In the genomic region with DNA sequence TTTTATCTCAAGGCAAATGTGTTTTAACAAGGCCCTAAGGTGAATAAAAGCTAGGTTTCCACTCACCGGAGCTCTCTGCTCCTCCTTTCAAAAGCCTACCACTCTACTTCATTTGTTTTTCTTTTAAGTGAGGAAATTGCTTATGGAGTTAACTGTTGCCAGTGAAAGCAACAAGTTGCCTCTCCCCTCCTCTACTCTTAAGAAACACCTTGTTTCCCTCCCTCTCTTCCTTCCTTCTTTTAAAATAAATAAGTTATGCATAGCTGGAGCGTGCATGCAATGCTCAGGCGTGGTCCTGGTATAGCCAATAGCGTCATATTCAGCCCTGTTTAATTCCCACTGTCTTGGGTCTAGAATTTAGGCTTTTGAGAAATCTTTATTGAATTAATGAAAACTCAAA, we compare ENCODE assay signal across 10 cellular contexts.
DNase-seq lines count a peak whose midpoint lies in the region; ATAC-seq, FAIRE-seq and TF ChIP-seq lines count a peak whose summit lies in the region.
"Had no signal": no experiment of that assay in that cellular context is flagged by ENCODE, and none has a peak within 500 bp of the region (broad histone marks: within the 10 kb centered on the region; RNA-seq: fewer than 3 reads in every experiment).

No MANE protein-coding gene starts in this region.

- H3K27me3 ChIP-seq in cardiac muscle cell (peaks cover 7% of the 10 kb centered on the region), astrocyte (ENCODE audit: insufficient read depth, low read length) (no peaks in the 10 kb centered on the region), tibial artery (no peaks in the 10 kb centered on the region)

- H2AFZ ChIP-seq in astrocyte (ENCODE audit: low read depth, low read length), result no peak overlapping the region

- H3K36me3 Mint-ChIP-seq in astrocyte (ENCODE audit: low read depth, unreplicated experiment), result peaks cover 5% of the 10 kb centered on the region

- FAIRE-seq in astrocyte (lab: Jason Lieb, UNC), result no peak

- no peak for DNase-seq in cardiac muscle cell (ENCODE audit: low read depth in 1 of 2, low spot score in 1 of 2)
- DNase-seq in left cardiac atrium, result no peak
- DNase-seq in astrocyte (ENCODE audit: low read depth), result no peak
- DNase-seq in tibial artery, result no peak
- no peak for DNase-seq in G401 (ENCODE audit: low spot score)
- no peak for DNase-seq in NCI-H2196 (lab: John Stamatoyannopoulos, UW; ENCODE audit: unreplicated experiment)
- no peak for DNase-seq in GOT3 (lab: John Stamatoyannopoulos, UW)
- DNase-seq: BE2C, NCI-H1092 treated with DMSO at 0.1 percent for 48 hours had no signal

- H3K9me3 ChIP-seq in cardiac muscle cell (ENCODE audit: low read depth), result no peaks in the 10 kb centered on the region
- no peaks in the 10 kb centered on the region for H3K9me3 ChIP-seq in astrocyte (ENCODE audit: insufficient read depth, low read depth, low read length)
- H3K9me3 ChIP-seq in mesodermal cell (ENCODE audit: control insufficient read depth, low read length), result no peaks in the 10 kb centered on the region
- H3K9me3 ChIP-seq in tibial artery, result no peaks in the 10 kb centered on the region
- H3K9me3 ChIP-seq: BE2C had no signal

- peaks cover 8% of the 10 kb centered on the region for H3K27me3 Mint-ChIP-seq in astrocyte (ENCODE audit: low read depth, unreplicated experiment)

- peak overlapping the region; percentile 93 for H3K4me3 Mint-ChIP-seq in astrocyte (ENCODE audit: unreplicated experiment)

- H3K36me3 ChIP-seq in cardiac muscle cell (no peaks in the 10 kb centered on the region), astrocyte (ENCODE audit: insufficient read depth, low read length) (no peaks in the 10 kb centered on the region), mesodermal cell (ENCODE audit: control insufficient read depth, insufficient read depth, low read length) (no peaks in the 10 kb centered on the region), tibial artery (no peaks in the 10 kb centered on the region)
- H3K36me3 ChIP-seq: BE2C had no signal

- H3K4me3 ChIP-seq in cardiac muscle cell, result peak overlapping the region; percentile 50
- no peak overlapping the region for H3K4me3 ChIP-seq in astrocyte (ENCODE audit: insufficient read depth, low read depth, low read length)
- peak overlapping the region; percentile 49 for H3K4me3 ChIP-seq in mesodermal cell (ENCODE audit: extremely low read depth, insufficient read depth, low read length, poor library complexity, severe bottlenecking)
- peak overlapping the region; percentile 59 for H3K4me3 ChIP-seq in tibial artery

- peak overlapping the region; percentile 95 for H3K4me2 ChIP-seq in astrocyte (ENCODE audit: low read length)

- ATAC-seq in left cardiac atrium, result no peak

- intact Hi-C loops in left cardiac atrium (cut with DNase I) (loop anchor here in 1 of 2 donors (10.0 kb wide), 1 partner anchor 358 kb away; no protein-coding TSS in a partner anchor), tibial artery (cut with DNase I; ENCODE audit: low total_unique reads) (no loop called here)

- in situ Hi-C loops in G401 (cut with HindIII; ENCODE audit: low sequenced_read_pairs), result no loop called here

- H3K27ac ChIP-seq in cardiac muscle cell, result no peak overlapping the region
- H3K27ac ChIP-seq in astrocyte (ENCODE audit: low read depth, low read length), result no peak overlapping the region
- H3K27ac ChIP-seq in mesodermal cell (ENCODE audit: low read depth, low read length, severe bottlenecking), result no peak overlapping the region
- peak overlapping the region; percentile 88 for H3K27ac ChIP-seq in tibial artery

- H3K9ac ChIP-seq in astrocyte (ENCODE audit: low read length), result no peak overlapping the region

- H3K4me1 ChIP-seq in cardiac muscle cell (ENCODE audit: low read depth) (no peaks in the 10 kb centered on the region), astrocyte (ENCODE audit: insufficient read depth, low read length) (peaks cover 7% of the 10 kb centered on the region), mesodermal cell (ENCODE audit: control insufficient read depth, insufficient read depth, low read length, poor library complexity, severe bottlenecking) (no peaks in the 10 kb centered on the region), tibial artery (peaks cover 0 to 13% (median 6%) of the 10 kb centered on the region in 4 donors)
- H3K4me1 ChIP-seq: BE2C had no signal

- no peak overlapping the region for H3K27ac Mint-ChIP-seq in astrocyte (ENCODE audit: unreplicated experiment)

- H3K4me1 Mint-ChIP-seq in astrocyte (ENCODE audit: low read depth, unreplicated experiment), result peaks cover 11% of the 10 kb centered on the region

- H4K20me1 ChIP-seq in astrocyte (ENCODE audit: insufficient read depth, low read length), result no peaks in the 10 kb centered on the region

- no peaks in the 10 kb centered on the region for H3K79me2 ChIP-seq in astrocyte (ENCODE audit: insufficient read depth, low read length)

- 20% methylated on average over 1 of the region's 4 CpGs; no CpG with 5 or more reads in 1 of the 2 experiments for WGBS in mesodermal cell (ENCODE audit: insufficient coverage in 2 of 2), 2 experiments

- TF ChIP-seq CTCF in cardiac muscle cell (IDR thresholded peaks at IDR 0.05; ENCODE audit: low read depth, low read length), result no peak
- no peak for TF ChIP-seq CTCF in astrocyte (IDR thresholded peaks at IDR 0.05; ENCODE audit: insufficient read depth, low read depth, low read length)
- no peak for TF ChIP-seq CTCF in tibial artery (IDR thresholded peaks at IDR 0.05)

- H3K9me3 Mint-ChIP-seq in astrocyte (ENCODE audit: unreplicated experiment), result peaks cover under 1% of the 10 kb centered on the region

Comparison
In these comparisons a context has a peak if more than half of its experiments do, and no peak if none do; other contexts are left out.
1. H3K27ac ChIP-seq: peak in tibial artery (2 of 2); none in cardiac muscle cell (single experiment), astrocyte (single experiment) and mesodermal cell (single experiment).